Comparison of ENCODE assay signal across 11 cellular contexts in the genomic region with DNA sequence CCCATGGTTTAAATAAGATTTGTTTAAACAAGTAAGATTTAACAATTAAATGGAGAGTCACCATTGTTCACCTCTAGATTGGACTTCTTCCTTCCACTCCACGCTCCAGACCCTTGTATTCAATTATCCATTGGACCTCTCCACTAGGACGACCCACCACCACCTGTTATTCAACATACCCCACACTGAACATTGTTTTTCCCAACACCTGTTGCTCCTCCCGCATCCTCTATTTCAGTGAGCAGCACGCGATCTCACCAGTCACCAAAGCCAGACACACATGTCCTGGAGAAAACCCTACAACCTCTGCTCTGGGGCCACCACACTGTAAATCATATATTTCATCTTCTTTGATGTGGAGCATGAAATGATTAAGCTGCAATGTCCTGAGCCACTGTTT. TPM values are rescaled to one million over a fixed set of nuclear protein-coding genes. Genes with fewer than 3 reads are reported as not detected.
DNase-seq lines count a peak whose midpoint lies in the region; ATAC-seq and TF ChIP-seq lines count a peak whose summit lies in the region.
"Had no signal": no experiment of that assay in that cellular context is flagged by ENCODE, and none has a peak within 500 bp of the region (broad histone marks: within the 10 kb centered on the region; RNA-seq: fewer than 3 reads in every experiment).

No MANE protein-coding gene starts in this region.

- H3K14ac ChIP-seq in IMR-90 (replicated peaks; ENCODE audit: low read depth, low read length) (no peak overlapping the region), neuronal stem cell (ENCODE audit: low read length) (no peak overlapping the region)

- H3K27me3 Mint-ChIP-seq in CD8-positive, alpha-beta memory T cell = no peaks in the 10 kb centered on the region
- H3K27me3 Mint-ChIP-seq in effector memory CD8-positive, alpha-beta T cell = no peaks in the 10 kb centered on the region
- H3K27me3 Mint-ChIP-seq: activated CD8-positive, alpha-beta T cell treated with anti-CD3 and anti-CD28 coated beads for 36 hours had no signal

- peak overlapping the region in 7 of 8 donors; percentile 0 to 91 (median 82) for H3K27ac Mint-ChIP-seq in CD8-positive, alpha-beta memory T cell
- peak overlapping the region in 1 of 2 donors; percentile 55 for H3K27ac Mint-ChIP-seq in effector memory CD8-positive, alpha-beta T cell

- no peaks in the 10 kb centered on the region for H3K9me3 Mint-ChIP-seq in CD8-positive, alpha-beta memory T cell
- H3K9me3 Mint-ChIP-seq in effector memory CD8-positive, alpha-beta T cell = no peaks in the 10 kb centered on the region
- H3K9me3 Mint-ChIP-seq: activated CD8-positive, alpha-beta T cell treated with anti-CD3 and anti-CD28 coated beads for 36 hours had no signal

- no peak overlapping the region for H2BK120ac ChIP-seq in IMR-90 (ENCODE audit: low read depth, low read length)
- H2BK120ac ChIP-seq in neuronal stem cell (ENCODE audit: low read depth, low read length) = no peak overlapping the region

- in situ Hi-C loops in IMR-90 (cut with MboI; ENCODE audit: low sequenced_read_pairs) = no loop called here

- H2AFZ ChIP-seq in IMR-90 (replicated peaks; ENCODE audit: low read length, poor library complexity) (no peak overlapping the region), neuronal stem cell (ENCODE audit: low read length) (peak overlapping the region; percentile 88)

- H3K36me3 ChIP-seq in CD8-positive, alpha-beta memory T cell (ENCODE audit: insufficient read depth, low read length) = peaks cover 7% of the 10 kb centered on the region
- H3K36me3 ChIP-seq in IMR-90 (ENCODE audit: control insufficient read depth, insufficient read depth, low read length) (peaks cover 8% of the 10 kb centered on the region), neuronal stem cell (replicated peaks in 1 of 2; ENCODE audit: control insufficient read depth in 2 of 2, insufficient read depth in 2 of 2, low read length in 2 of 2) (peaks cover 6 to 9% of the 10 kb centered on the region in 2 donors), left ventricle myocardium inferior (peaks cover 6% of the 10 kb centered on the region)

- no peak for TF ChIP-seq RAD21 in IMR-90 (IDR thresholded peaks at IDR 0.05; ENCODE audit: low read length)

- H3K9ac ChIP-seq in IMR-90 (ENCODE audit: low read depth, low read length) (no peak overlapping the region), neuronal stem cell (ENCODE audit: low read depth, low read length, poor library complexity) (no peak overlapping the region)

- no peak overlapping the region for H4K8ac ChIP-seq in IMR-90 (ENCODE audit: low read depth in 2 of 2, low read length in 2 of 2)
- no peak overlapping the region for H4K8ac ChIP-seq in neuronal stem cell (ENCODE audit: low read depth, low read length)

- ATAC-seq in IMR-90 (ENCODE audit: low read depth) (no peak), HG02798 (IDR thresholded peaks at IDR 0.05; ENCODE audit: poor library complexity, unreplicated experiment) (no peak)
- ATAC-seq in effector memory CD8-positive, alpha-beta T cell (replicated peaks) = no peak

- H3K56ac ChIP-seq in IMR-90 (ENCODE audit: extremely low read depth, insufficient read depth, low read length) = no peak overlapping the region

- BruUV-seq in IMR-90 (replicated peaks; lab: Mats Ljungman, UMichigan) = no TSS peak

- H3K23ac ChIP-seq in IMR-90 (ENCODE audit: low read depth, low read length) (no peak overlapping the region), neuronal stem cell (ENCODE audit: low read depth, low read length, poor library complexity) (no peak overlapping the region)

- no peak overlapping the region for H3K27ac ChIP-seq in CD8-positive, alpha-beta memory T cell (ENCODE audit: low read depth, low read length)
- H3K27ac ChIP-seq in IMR-90 (ENCODE audit: insufficient read depth, low read length) (no peak overlapping the region), neuronal stem cell (replicated peaks; ENCODE audit: low read length) (no peak overlapping the region), left ventricle myocardium inferior (replicated peaks) (no peak overlapping the region)

- TF ChIP-seq POLR2A in IMR-90 (IDR thresholded peaks at IDR 0.05; ENCODE audit: low read depth, low read length) = no peak

- H2BK20ac ChIP-seq in IMR-90 (ENCODE audit: low read depth, low read length) = no peak overlapping the region

- dilution Hi-C loops in IMR-90 (cut with HindIII; ENCODE audit: low sequenced_read_pairs, unreplicated experiment) = no loop called here

- H3K4me3 ChIP-seq in CD8-positive, alpha-beta memory T cell (ENCODE audit: low read length) = no peak overlapping the region
- H3K4me3 ChIP-seq in IMR-90 (ENCODE audit: insufficient read depth, low read depth, low read length) (no peak overlapping the region), neuronal stem cell (ENCODE audit: low read length in 2 of 2) (no peak overlapping the region), left ventricle myocardium inferior (no peak overlapping the region)

- no peak overlapping the region for H2BK12ac ChIP-seq in neuronal stem cell (ENCODE audit: low read length)

- H2AK9ac ChIP-seq in IMR-90 (replicated peaks; ENCODE audit: low read depth, low read length, poor library complexity) = peak overlapping the region; percentile 17

- intact Hi-C loops in IMR-90 (cut with micrococcal nuclease) (loop anchor here (1.0 to 5.0 kb wide), 4 partner anchors 51 to 193 kb away; a partner anchor contains a TSS), left ventricle myocardium inferior (cut with micrococcal nuclease) (loop anchor here (10.0 kb wide), 1 partner anchor 51 kb away; a partner anchor contains a TSS)

- H3K4me2 ChIP-seq in IMR-90 (ENCODE audit: low read depth, low read length) = no peak overlapping the region
- no peak overlapping the region for H3K4me2 ChIP-seq in neuronal stem cell (ENCODE audit: insufficient read depth, low read length, poor library complexity, severe bottlenecking)

- H4K91ac ChIP-seq in IMR-90 (ENCODE audit: insufficient read depth, low read depth, low read length) = no peak overlapping the region
- H4K91ac ChIP-seq in neuronal stem cell (ENCODE audit: low read depth, low read length, poor library complexity) = no peak overlapping the region

- H2BK5ac ChIP-seq in IMR-90 (ENCODE audit: low read depth, low read length, poor library complexity, severe bottlenecking) (no peak overlapping the region), neuronal stem cell (ENCODE audit: low read length) (no peak overlapping the region)

- CTCF ChIA-PET in CD8-positive, alpha-beta memory T cell (lab: Charles Lee) = interaction anchor here (0.6 to 26.4 kb wide), 7 partner anchors 8 to 154 kb away, joined by 3 to 591 read pairs (median 4); a partner anchor contains a TSS
- CTCF ChIA-PET in IMR-90 (lab: Yijun Ruan, JAX) = interaction anchor here (1.5 kb wide), 2 partner anchors 19 to 108 kb away, joined by 3 to 4 read pairs; no protein-coding TSS in a partner anchor

- H3K4me1 Mint-ChIP-seq in CD8-positive, alpha-beta memory T cell = peaks cover 33 to 49% (median 36%) of the 10 kb centered on the region in 3 donors
- peaks cover 26 to 28% of the 10 kb centered on the region in 2 donors for H3K4me1 Mint-ChIP-seq in effector memory CD8-positive, alpha-beta T cell (ENCODE audit: low read depth in 2 of 2)

- H2AK5ac ChIP-seq in IMR-90 (ENCODE audit: low read depth, low read length) = no peak overlapping the region
- H2AK5ac ChIP-seq in neuronal stem cell (ENCODE audit: low read depth, low read length) = no peak overlapping the region

- H4K20me1 ChIP-seq in IMR-90 (ENCODE audit: insufficient read depth, low read length) = no peaks in the 10 kb centered on the region

- H4K5ac ChIP-seq in IMR-90 (ENCODE audit: low read depth, low read length) = no peak overlapping the region

- TF ChIP-seq CTCF in IMR-90 (conservative IDR thresholded peaks at IDR 0.05; ENCODE audit: low read depth, low read length) (no peak), left ventricle myocardium inferior (IDR thresholded peaks at IDR 0.05; ENCODE audit: borderline replicate concordance) (no peak)

- H3K27me3 ChIP-seq in CD8-positive, alpha-beta memory T cell (ENCODE audit: insufficient read depth, low read length, poor library complexity, severe bottlenecking) = no peaks in the 10 kb centered on the region
- peaks cover 5% of the 10 kb centered on the region for H3K27me3 ChIP-seq in IMR-90 (ENCODE audit: control insufficient read depth, insufficient read depth, low read length)
- peaks cover 0 to 16% (median 0%) of the 10 kb centered on the region in 3 experiments for H3K27me3 ChIP-seq in neuronal stem cell (ENCODE audit: control insufficient read depth in 3 of 3, insufficient read depth in 3 of 3, low read depth in 1 of 3, low read length in 3 of 3)
- H3K27me3 ChIP-seq in left ventricle myocardium inferior (ENCODE audit: low read depth) = no peaks in the 10 kb centered on the region
- H3K27me3 ChIP-seq: tibial artery had no signal

- no peak overlapping the region for H3K18ac ChIP-seq in IMR-90 (ENCODE audit: low read depth, low read length)
- no peak overlapping the region for H3K18ac ChIP-seq in neuronal stem cell (ENCODE audit: low read length)

- no peaks in the 10 kb centered on the region for H3K9me3 ChIP-seq in CD8-positive, alpha-beta memory T cell (ENCODE audit: low read length)
- H3K9me3 ChIP-seq in IMR-90 (ENCODE audit: control insufficient read depth, insufficient read depth, low read length) (no peaks in the 10 kb centered on the region), neuronal stem cell (replicated peaks in 1 of 2; ENCODE audit: control insufficient read depth in 2 of 2, insufficient read depth in 1 of 2, low read depth in 1 of 2, low read length in 2 of 2) (no peaks in the 10 kb centered on the region), left ventricle myocardium inferior (replicated peaks) (no peaks in the 10 kb centered on the region)
- H3K9me3 ChIP-seq: tibial artery had no signal

- 100% methylated on average over 2 of the region's 5 CpGs; no CpG with 5 or more reads in 1 of the 2 experiments for WGBS in IMR-90 (ENCODE audit: extremely low coverage in 2 of 2, insufficient read length in 1 of 2), 2 experiments
- no CpG with 5 or more reads among the region's 5 CpGs for WGBS in neuronal stem cell (ENCODE audit: extremely low coverage in 2 of 2, insufficient read length in 2 of 2, insufficient replicate concordance in 1 of 2), 2 donors

- H3K4ac ChIP-seq in IMR-90 (ENCODE audit: low read depth, low read length) (no peak overlapping the region), neuronal stem cell (ENCODE audit: low read length) (no peak overlapping the region)

- peak overlapping the region in 6 of 7 donors; percentile 63 to 94 (median 88) for H3K4me3 Mint-ChIP-seq in CD8-positive, alpha-beta memory T cell
- H3K4me3 Mint-ChIP-seq in effector memory CD8-positive, alpha-beta T cell = peak overlapping the region; percentile 78 to 86

- peaks cover 23% of the 10 kb centered on the region for H3K4me1 ChIP-seq in CD8-positive, alpha-beta memory T cell (ENCODE audit: insufficient read depth, low read length)
- H3K4me1 ChIP-seq in IMR-90 (ENCODE audit: control insufficient read depth, insufficient read depth, low read length) = peaks cover 10% of the 10 kb centered on the region; the same call in 1 of the 2 replicates
- H3K4me1 ChIP-seq in neuronal stem cell (ENCODE audit: control insufficient read depth in 2 of 2, insufficient read depth in 1 of 2, low read depth in 1 of 2, low read length in 2 of 2) = peaks cover 11 to 19% of the 10 kb centered on the region in 2 donors
- peaks cover 18% of the 10 kb centered on the region for H3K4me1 ChIP-seq in left ventricle myocardium inferior

- peaks cover 0 to 12% (median 3%) of the 10 kb centered on the region in 3 donors for H3K36me3 Mint-ChIP-seq in CD8-positive, alpha-beta memory T cell
- H3K36me3 Mint-ChIP-seq in effector memory CD8-positive, alpha-beta T cell (ENCODE audit: insufficient read depth) = peaks cover 11% of the 10 kb centered on the region

- H3K79me1 ChIP-seq in IMR-90 (ENCODE audit: low read depth in 1 of 2, low read length in 2 of 2) (no peaks in the 10 kb centered on the region), neuronal stem cell (ENCODE audit: low read depth, low read length) (no peaks in the 10 kb centered on the region)

- H2BK15ac ChIP-seq in IMR-90 (ENCODE audit: low read depth, low read length) (no peak overlapping the region), neuronal stem cell (ENCODE audit: low read length) (no peak overlapping the region)

- no peak for DNase-seq in CD8-positive, alpha-beta memory T cell
- DNase-seq in IMR-90 (no peak), neuronal stem cell (ENCODE audit: low spot score) (no peak), NOMO-1 treated with DMSO at 0.1 percent for 48 hours (lab: John Stamatoyannopoulos, UW; ENCODE audit: unreplicated experiment) (no peak), NCI-H2107 (lab: John Stamatoyannopoulos, UW) (no peak), left ventricle myocardium inferior (no peak)
- DNase-seq in effector memory CD8-positive, alpha-beta T cell = no peak
- DNase-seq: tibial artery had no signal

- POLR2A ChIA-PET in CD8-positive, alpha-beta memory T cell (lab: Charles Lee) = no interaction called here
- POLR2A ChIA-PET in IMR-90 (lab: Charles Lee; ENCODE audit: unreplicated experiment) = no interaction called here

- H3K9me1 ChIP-seq in IMR-90 (ENCODE audit: insufficient read depth, low read length) = peaks cover 8% of the 10 kb centered on the region

RNA-seq across cellular contexts. Expression of a gene that starts 28.6 kb away (rescaled TPM):
- 10 to 100 TPM; 71.7 to 72.8 TPM for total RNA-seq in CD8-positive, alpha-beta memory T cell
- 69.9 TPM for polyA plus RNA-seq in CD8-positive, alpha-beta memory T cell
- total RNA-seq in IMR-90 (2012; rRNA removed) (91.0 and 91.9 TPM in 2 replicates), left ventricle myocardium inferior (11.8 TPM)
- polyA plus RNA-seq in IMR-90 (2012; rRNA removed) = 79.4 and 86.1 TPM in 2 replicates
- 44.9 and 89.2 TPM in 2 replicates for polyA plus RNA-seq in IMR-90 (2012; cell fraction: cytosol; rRNA removed)
- 90.5 and 239 TPM in 2 replicates for polyA plus RNA-seq in IMR-90 (2012; cell fraction: nucleus; rRNA removed; ENCODE audit: low replicate concordance)
- polyA plus RNA-seq in neuronal stem cell (2013, experiment 1 of 2) = 23.7 TPM
- polyA plus RNA-seq in neuronal stem cell (2013, experiment 2 of 2) = 22.1 TPM

RNA-seq across cellular contexts. Expression of a gene that starts 33.1 kb away (rescaled TPM):
- not detected for total RNA-seq in CD8-positive, alpha-beta memory T cell
- polyA plus RNA-seq in CD8-positive, alpha-beta memory T cell = not detected
- not detected in 2 replicates for total RNA-seq in IMR-90 (2012; rRNA removed)
- polyA plus RNA-seq in IMR-90 (2012; rRNA removed) = not detected in 2 replicates
- not detected in 2 replicates for polyA plus RNA-seq in IMR-90 (2012; cell fraction: cytosol; rRNA removed)
- polyA plus RNA-seq in IMR-90 (2012; cell fraction: nucleus; rRNA removed; ENCODE audit: low replicate concordance) = not detected in 2 replicates
- polyA plus RNA-seq in neuronal stem cell (2013, experiment 1 of 2) = not detected
- polyA plus RNA-seq in neuronal stem cell (2013, experiment 2 of 2) = not detected
- 0.16 TPM for total RNA-seq in left ventricle myocardium inferior
- total RNA-seq: dermis blood vessel endothelial cell had no signal

RNA-seq across cellular contexts. Expression of a gene that starts 51.2 kb away (rescaled TPM):
- total RNA-seq in CD8-positive, alpha-beta memory T cell = 1 to 10 TPM; 2.8 to 3.8 TPM
- 12.8 TPM for polyA plus RNA-seq in CD8-positive, alpha-beta memory T cell
- 6.1 and 9.5 TPM in 2 replicates for total RNA-seq in IMR-90 (2012; rRNA removed)
- 4.7 and 5.3 TPM in 2 replicates for polyA plus RNA-seq in IMR-90 (2012; rRNA removed)
- polyA plus RNA-seq in IMR-90 (2012; cell fraction: cytosol; rRNA removed) = 5.7 and 6.2 TPM in 2 replicates
- polyA plus RNA-seq in IMR-90 (2012; cell fraction: nucleus; rRNA removed; ENCODE audit: low replicate concordance) = 4.5 and 5.6 TPM in 2 replicates
- 0.08 TPM for polyA plus RNA-seq in neuronal stem cell (2013, experiment 1 of 2)
- polyA plus RNA-seq in neuronal stem cell (2013, experiment 2 of 2) = 0.10 TPM
- total RNA-seq in left ventricle myocardium inferior = 10.5 TPM
